ENCODE assay signal across 18 cellular contexts in the genomic region with DNA sequence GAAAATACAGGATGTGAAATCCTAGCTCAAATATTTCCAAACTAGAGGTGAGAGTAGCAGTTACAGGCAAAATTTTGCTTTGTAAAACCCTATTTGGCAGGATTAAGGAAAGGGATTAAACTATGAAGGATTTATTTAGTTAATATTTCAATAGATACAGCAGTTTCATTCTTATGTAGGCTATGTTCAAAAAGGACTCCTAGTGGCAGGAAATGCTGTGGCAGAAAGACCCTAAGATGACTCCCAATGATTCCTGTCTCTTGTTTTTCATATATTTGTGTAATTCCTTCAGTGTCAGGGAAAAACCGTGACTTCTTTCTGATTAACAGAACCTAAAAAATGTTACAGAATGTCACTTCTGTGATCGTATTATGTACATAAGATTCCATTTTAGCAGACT.
DNase-seq lines count a peak whose midpoint lies in the region; ATAC-seq and TF ChIP-seq lines count a peak whose summit lies in the region.
"Had no signal": no experiment of that assay in that cellular context is flagged by ENCODE, and none has a peak within 500 bp of the region (broad histone marks: within the 10 kb centered on the region; RNA-seq: fewer than 3 reads in every experiment).

No MANE protein-coding gene starts in this region.

- H3K9ac ChIP-seq in HCT116 (ENCODE audit: low read length), result no peak overlapping the region
- no peak overlapping the region for H3K9ac ChIP-seq in mesenchymal stem cell (ENCODE audit: low read length)
- H3K9ac ChIP-seq: BLaER1 treated with 17β-estradiol and CSF1 and Interleukin-3, amounts not matched to agents 10 nM and 100 nM had no signal

- H4K20me1 ChIP-seq in HCT116 (ENCODE audit: insufficient read depth), result no peaks in the 10 kb centered on the region
- H4K20me1 ChIP-seq: BLaER1 treated with 17β-estradiol and CSF1 and Interleukin-3, amounts not matched to agents 10 nM and 100 nM had no signal

- no peaks in the 10 kb centered on the region for H3K9me2 ChIP-seq in HCT116 (ENCODE audit: insufficient read depth)

- no peak for TF ChIP-seq POLR2A in HCT116 (IDR thresholded peaks at IDR 0.05; ENCODE audit: borderline replicate concordance, extremely low read depth, insufficient read depth, insufficient read length)

- CTCF ChIA-PET in HCT116 (lab: Charles Lee), result no interaction called here
- CTCF ChIA-PET in naive thymus-derived CD4-positive, alpha-beta T cell (lab: Charles Lee), result no interaction called here

- ATAC-seq in HCT116, result no peak
- no peak for ATAC-seq in naive thymus-derived CD4-positive, alpha-beta T cell
- ATAC-seq: GM12878, K562, PC-3 had no signal

- H3K27me3 ChIP-seq in HCT116 (ENCODE audit: insufficient read depth, low read length), result no peaks in the 10 kb centered on the region
- no peaks in the 10 kb centered on the region for H3K27me3 ChIP-seq in brain microvascular endothelial cell (replicated peaks)
- H3K27me3 ChIP-seq in mesenchymal stem cell (ENCODE audit: control insufficient read depth in 1 of 2, insufficient read depth in 1 of 2, low read length in 2 of 2), result no peaks in the 10 kb centered on the region
- no peaks in the 10 kb centered on the region for H3K27me3 ChIP-seq in naive thymus-derived CD4-positive, alpha-beta T cell (ENCODE audit: control insufficient read depth in 2 of 2, insufficient read depth in 2 of 2, low read length in 2 of 2)
- H3K27me3 ChIP-seq: BLaER1 treated with 17β-estradiol and CSF1 and Interleukin-3, amounts not matched to agents 10 nM and 100 nM had no signal

- H2BK15ac ChIP-seq in mesenchymal stem cell (ENCODE audit: low read depth, poor library complexity, severe bottlenecking), result no peak overlapping the region

- no peak overlapping the region for H2BK12ac ChIP-seq in mesenchymal stem cell (ENCODE audit: low read length in 2 of 2)

- H3K18ac ChIP-seq in mesenchymal stem cell (ENCODE audit: low read depth in 1 of 2, low read length in 2 of 2), result no peak overlapping the region

- WGBS in mesenchymal stem cell, result 100% methylated on average over 1 of the region's 2 CpGs

- H3K9me3 Mint-ChIP-seq in naive thymus-derived CD4-positive, alpha-beta T cell, result peaks cover 0 to 22% (median 12%) of the 10 kb centered on the region in 11 donors

- no peak overlapping the region for H3K4ac ChIP-seq in mesenchymal stem cell (ENCODE audit: low read depth in 1 of 2, low read length in 2 of 2)

- no peak overlapping the region for H3K23ac ChIP-seq in mesenchymal stem cell (ENCODE audit: low read length in 2 of 2)

- peak; percentile 4 for DNase-seq in ACHN
- no peak for DNase-seq in HCT116 (ENCODE audit: low read depth, low spot score)
- DNase-seq in brain microvascular endothelial cell, result no peak
- peak; percentile 9 for DNase-seq in mesenchymal stem cell
- no peak for DNase-seq in DMS79 (lab: John Stamatoyannopoulos, UW)
- no peak for DNase-seq in naive thymus-derived CD4-positive, alpha-beta T cell
- no peak for DNase-seq in NCI-H1930 (lab: John Stamatoyannopoulos, UW)
- no peak for DNase-seq in DMS 273 treated with DMSO at 0.1 percent for 48 hours (lab: John Stamatoyannopoulos, UW)
- DNase-seq: CD8-positive, alpha-beta memory T cell; NCI-H1105 treated with DMSO at 0.1 percent for 48 hours; NCI-H1694 treated with DMSO at 0.1 percent for 48 hours; NCI-H2107; NCI-H510A; NCI-H774; PC-3 had no signal

- H3K27ac ChIP-seq in HCT116 (ENCODE audit: low read depth, low read length), result no peak overlapping the region
- no peak overlapping the region for H3K27ac ChIP-seq in brain microvascular endothelial cell
- no peak overlapping the region for H3K27ac ChIP-seq in mesenchymal stem cell (ENCODE audit: low read length, poor library complexity, severe bottlenecking)
- no peak overlapping the region for H3K27ac ChIP-seq in naive thymus-derived CD4-positive, alpha-beta T cell (ENCODE audit: low read depth, low read length)
- H3K27ac ChIP-seq: BLaER1 treated with 17β-estradiol and CSF1 and Interleukin-3, amounts not matched to agents 10 nM and 100 nM had no signal

- no peak overlapping the region for H4K8ac ChIP-seq in mesenchymal stem cell (ENCODE audit: low read length)

- no peaks in the 10 kb centered on the region for H3K79me1 ChIP-seq in mesenchymal stem cell (replicated peaks; ENCODE audit: low read length, poor library complexity, severe bottlenecking)

- no TSS peak for BruUV-seq in HCT116 (replicated peaks; lab: Mats Ljungman, UMichigan)

- no peak overlapping the region for H2BK120ac ChIP-seq in mesenchymal stem cell (ENCODE audit: low read depth, low read length)

- H3K4me3 Mint-ChIP-seq in naive thymus-derived CD4-positive, alpha-beta T cell, result no peak overlapping the region
- H3K4me3 Mint-ChIP-seq: CD8-positive, alpha-beta memory T cell had no signal

- H3K14ac ChIP-seq in mesenchymal stem cell (ENCODE audit: low read length in 2 of 2), result no peak overlapping the region

- H3K4me3 ChIP-seq in HCT116 (replicated peaks in 1 of 2; ENCODE audit: low read depth in 1 of 2, low read length in 2 of 2) (no peak overlapping the region), brain microvascular endothelial cell (ENCODE audit: low read depth, low read length) (no peak overlapping the region), mesenchymal stem cell (ENCODE audit: insufficient read depth in 1 of 2, low read depth in 1 of 2, low read length in 2 of 2) (no peak overlapping the region)
- no peak overlapping the region for H3K4me3 ChIP-seq in naive thymus-derived CD4-positive, alpha-beta T cell (ENCODE audit: low read length)
- H3K4me3 ChIP-seq: BLaER1 treated with 17β-estradiol and CSF1 and Interleukin-3, amounts not matched to agents 10 nM and 100 nM; GM12878; K562 had no signal

- H3K36me3 ChIP-seq in HCT116 (ENCODE audit: control insufficient read depth in 1 of 2, insufficient read depth in 2 of 2, low read length in 2 of 2), result no peaks in the 10 kb centered on the region
- H3K36me3 ChIP-seq in brain microvascular endothelial cell (replicated peaks), result no peaks in the 10 kb centered on the region
- no peaks in the 10 kb centered on the region for H3K36me3 ChIP-seq in mesenchymal stem cell (ENCODE audit: control insufficient read depth in 1 of 2, insufficient read depth in 2 of 2, low read depth in 1 of 2, low read length in 2 of 2)
- no peaks in the 10 kb centered on the region for H3K36me3 ChIP-seq in naive thymus-derived CD4-positive, alpha-beta T cell (ENCODE audit: control insufficient read depth in 2 of 3, insufficient read depth in 3 of 3, low read length in 3 of 3)
- H3K36me3 ChIP-seq: BLaER1 treated with 17β-estradiol and CSF1 and Interleukin-3, amounts not matched to agents 10 nM and 100 nM had no signal

- no peak overlapping the region for H4K91ac ChIP-seq in mesenchymal stem cell (ENCODE audit: low read length)

- TF ChIP-seq RAD21 in HCT116 (IDR thresholded peaks at IDR 0.05; ENCODE audit: low read depth), result no peak

- POLR2A ChIA-PET in HCT116 (lab: Charles Lee), result no interaction called here
- POLR2A ChIA-PET in naive thymus-derived CD4-positive, alpha-beta T cell (lab: Charles Lee), result no interaction called here

- H3K4me1 ChIP-seq in HCT116 (ENCODE audit: control insufficient read depth in 1 of 2, insufficient read depth in 2 of 2, low read length in 2 of 2) (no peaks in the 10 kb centered on the region), mesenchymal stem cell (ENCODE audit: control insufficient read depth, insufficient read depth, low read depth, low read length) (no peaks in the 10 kb centered on the region)
- no peaks in the 10 kb centered on the region for H3K4me1 ChIP-seq in naive thymus-derived CD4-positive, alpha-beta T cell (ENCODE audit: control insufficient read depth in 2 of 2, insufficient read depth in 2 of 2, low read length in 2 of 2)
- H3K4me1 ChIP-seq: BLaER1 treated with 17β-estradiol and CSF1 and Interleukin-3, amounts not matched to agents 10 nM and 100 nM had no signal

- no peak overlapping the region for H2AFZ ChIP-seq in HCT116 (ENCODE audit: low read depth, low read length, poor library complexity, severe bottlenecking)
- H2AFZ ChIP-seq in mesenchymal stem cell (ENCODE audit: low read depth, low read length), result no peak overlapping the region

- no peak overlapping the region for H3K4me2 ChIP-seq in HCT116 (ENCODE audit: low read length)
- H3K4me2 ChIP-seq in mesenchymal stem cell (ENCODE audit: low read length, poor library complexity, severe bottlenecking), result no peak overlapping the region
- H3K4me2 ChIP-seq: BLaER1 treated with 17β-estradiol and CSF1 and Interleukin-3, amounts not matched to agents 10 nM and 100 nM had no signal

- H3K9me3 ChIP-seq in HCT116 (ENCODE audit: control insufficient read depth in 1 of 2, insufficient read depth in 1 of 2, low read depth in 1 of 2, low read length in 2 of 2), result no peaks in the 10 kb centered on the region
- peaks cover 16% of the 10 kb centered on the region for H3K9me3 ChIP-seq in mesenchymal stem cell (ENCODE audit: control insufficient read depth, low read length)
- no peaks in the 10 kb centered on the region for H3K9me3 ChIP-seq in naive thymus-derived CD4-positive, alpha-beta T cell (ENCODE audit: control insufficient read depth in 2 of 3, low read length in 3 of 3)

- no peak overlapping the region for H2BK5ac ChIP-seq in mesenchymal stem cell (ENCODE audit: low read depth, low read length, poor library complexity, severe bottlenecking)

- H3K27me3 Mint-ChIP-seq in naive thymus-derived CD4-positive, alpha-beta T cell, result no peaks in the 10 kb centered on the region
- H3K27me3 Mint-ChIP-seq: CD8-positive, alpha-beta memory T cell had no signal

- H2AK5ac ChIP-seq in mesenchymal stem cell (ENCODE audit: low read length, severe bottlenecking), result no peak overlapping the region

- peaks cover 0 to 5% (median 0%) of the 10 kb centered on the region in 5 donors for H3K36me3 Mint-ChIP-seq in naive thymus-derived CD4-positive, alpha-beta T cell
- H3K36me3 Mint-ChIP-seq: CD8-positive, alpha-beta memory T cell had no signal

- no peaks in the 10 kb centered on the region for H3K4me1 Mint-ChIP-seq in naive thymus-derived CD4-positive, alpha-beta T cell
- H3K4me1 Mint-ChIP-seq: CD8-positive, alpha-beta memory T cell had no signal

- H3K79me2 ChIP-seq in HCT116 (ENCODE audit: insufficient read depth, low read length), result no peaks in the 10 kb centered on the region

- no peak overlapping the region for H3K27ac Mint-ChIP-seq in naive thymus-derived CD4-positive, alpha-beta T cell
- H3K27ac Mint-ChIP-seq: CD8-positive, alpha-beta memory T cell had no signal

- in situ Hi-C loops in ACHN (cut with HindIII; ENCODE audit: low pct_ligation_motif_present, low pct_unique_long_range_greater_than_20kb, low sequenced_read_pairs) (no loop called here), brain microvascular endothelial cell (cut with HindIII; ENCODE audit: low pct_ligation_motif_present, low sequenced_read_pairs) (no loop called here)

- TF ChIP-seq CTCF in HCT116 (IDR thresholded peaks at IDR 0.05 in 2 of 3, conservative IDR thresholded peaks at IDR 0.05 in 1 of 3; ENCODE audit: borderline replicate concordance in 1 of 3, insufficient read depth in 1 of 3, low read depth in 2 of 3, low read length in 2 of 3) (peak in 2 of 3 experiments; percentile 15 to 21; a peak in 2 of 6 replicates), brain microvascular endothelial cell (IDR thresholded peaks at IDR 0.05; ENCODE audit: low read depth, low read length, missing control alignments) (peak; percentile 53)

- intact Hi-C loops in HCT116 (cut with micrococcal nuclease), result no loop called here
- intact Hi-C loops in naive thymus-derived CD4-positive, alpha-beta T cell (cut with micrococcal nuclease), result no loop called here

- RAD21 ChIA-PET in HCT116 (lab: Charles Lee; ENCODE audit: low non-redundant PET in 1 of 2, low total read pairs in 2 of 2, uncharacterized antibody in 2 of 2, unreplicated experiment in 2 of 2), result no interaction called here

Comparison
In these comparisons a context has a peak if more than half of its experiments do, and no peak if none do; other contexts are left out.
1. DNase-seq: peak in ACHN (single experiment) and mesenchymal stem cell (single experiment); none in HCT116 (single experiment), brain microvascular endothelial cell (single experiment), DMS79 (single experiment), naive thymus-derived CD4-positive, alpha-beta T cell (0 of 9), NCI-H1930 (0 of 2) and DMS 273 treated with DMSO at 0.1 percent for 48 hours (single experiment).